12 cellular contexts compared by ENCODE assay signal in the genomic region with DNA sequence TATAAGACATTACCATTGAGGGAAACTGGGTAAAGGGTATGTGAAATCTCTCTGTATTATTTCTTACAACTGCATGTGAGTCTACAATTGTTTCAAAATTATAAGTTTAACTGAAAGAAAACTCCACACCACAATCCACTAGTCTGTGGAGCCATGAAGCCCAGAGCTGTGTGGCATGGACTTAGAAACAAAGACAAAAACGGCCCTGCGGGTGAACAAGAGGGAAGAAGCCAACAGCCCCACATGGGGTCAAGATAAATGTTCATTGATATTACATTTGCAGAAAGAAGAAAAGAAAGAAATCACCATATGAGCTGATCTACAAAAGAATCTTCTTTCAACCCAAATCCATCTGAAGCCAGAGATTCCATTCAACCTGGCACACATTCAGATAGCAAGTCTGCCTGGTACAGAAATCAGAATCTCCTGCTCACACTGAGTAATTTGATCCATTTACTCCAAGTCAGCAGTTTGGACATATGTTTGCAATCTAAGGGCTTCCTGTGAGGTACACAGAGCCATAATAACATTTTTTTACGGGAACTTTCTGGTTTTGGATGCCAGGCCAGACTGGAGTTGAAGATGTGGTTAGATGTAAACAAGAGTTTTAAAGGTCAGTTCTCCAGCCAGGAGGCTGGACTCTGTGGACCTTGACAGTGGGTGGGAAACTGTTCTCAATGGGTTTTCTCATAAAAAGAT. TPM values are rescaled to one million over a fixed set of nuclear protein-coding genes. Genes with fewer than 3 reads are reported as not detected.
DNase-seq lines count a peak whose midpoint lies in the region; ATAC-seq and TF ChIP-seq lines count a peak whose summit lies in the region.
"Had no signal": no experiment of that assay in that cellular context is flagged by ENCODE, and none has a peak within 500 bp of the region (broad histone marks: within the 10 kb centered on the region; RNA-seq: fewer than 3 reads in every experiment).

No MANE protein-coding gene starts in this region.

- H3K9me3 Mint-ChIP-seq in T-helper 2 cell treated with Interferon-gamma antibody and Interleukin-4, amounts not matched to agents 5 μg/mL and 100 μg/mL, for 36 hours, result no peaks in the 10 kb centered on the region
- peaks cover 0 to 2% (median 0%) of the 10 kb centered on the region in 6 donors for H3K9me3 Mint-ChIP-seq in immature natural killer cell
- H3K9me3 Mint-ChIP-seq: activated T-helper 1 cell treated with anti-CD3 and anti-CD28 coated beads, Interleukin-12 subunit alpha, Interleukin-12 subunit beta, Interleukin-2, Interleukin-4 antibody, amounts not matched to agents 30 ng/mL and 10 ng/mL and 1 ng/mL, durations not matched to agents 14 hours and 24 hours and 36 hours had no signal

- no peaks in the 10 kb centered on the region for H3K27me3 ChIP-seq in prostate gland (replicated peaks; ENCODE audit: insufficient read depth)
- H3K27me3 ChIP-seq: dorsolateral prefrontal cortex, neutrophil had no signal

- no peak overlapping the region for H3K27ac Mint-ChIP-seq in T-helper 2 cell treated with Interferon-gamma antibody and Interleukin-4, amounts not matched to agents 5 μg/mL and 100 μg/mL, for 36 hours
- no peak overlapping the region for H3K27ac Mint-ChIP-seq in immature natural killer cell
- H3K27ac Mint-ChIP-seq: activated T-helper 1 cell treated with anti-CD3 and anti-CD28 coated beads, Interleukin-12 subunit alpha, Interleukin-12 subunit beta, Interleukin-2, Interleukin-4 antibody, amounts not matched to agents 30 ng/mL and 10 ng/mL and 1 ng/mL, durations not matched to agents 14 hours and 24 hours and 36 hours had no signal

- H3K27me3 Mint-ChIP-seq in T-helper 2 cell treated with Interferon-gamma antibody and Interleukin-4, amounts not matched to agents 5 μg/mL and 100 μg/mL, for 36 hours (ENCODE audit: low read depth), result peaks cover 4% of the 10 kb centered on the region
- peaks cover 1 to 4% (median 2%) of the 10 kb centered on the region in 3 donors for H3K27me3 Mint-ChIP-seq in immature natural killer cell (ENCODE audit: low read depth in 3 of 3)

- no peak for TF ChIP-seq CTCF in prostate gland (IDR thresholded peaks at IDR 0.05)

- no peaks in the 10 kb centered on the region for H3K36me3 Mint-ChIP-seq in T-helper 2 cell treated with Interferon-gamma antibody and Interleukin-4, amounts not matched to agents 5 μg/mL and 100 μg/mL, for 36 hours (ENCODE audit: low read depth)
- H3K36me3 Mint-ChIP-seq in immature natural killer cell, result no peaks in the 10 kb centered on the region

- H3K27ac ChIP-seq in prostate gland, result peak overlapping the region in 1 of 2 donors; percentile 53
- H3K27ac ChIP-seq: dorsolateral prefrontal cortex, KMS-11, neutrophil had no signal

- whole genome bisulfite sequencing in prostate gland, result 39% methylated on average over 3 of the region's 3 CpGs

- H3K4me3 Mint-ChIP-seq in T-helper 2 cell treated with Interferon-gamma antibody and Interleukin-4, amounts not matched to agents 5 μg/mL and 100 μg/mL, for 36 hours, result no peak overlapping the region
- no peak overlapping the region for H3K4me3 Mint-ChIP-seq in immature natural killer cell
- H3K4me3 Mint-ChIP-seq: activated T-helper 1 cell treated with anti-CD3 and anti-CD28 coated beads, Interleukin-12 subunit alpha, Interleukin-12 subunit beta, Interleukin-2, Interleukin-4 antibody, amounts not matched to agents 30 ng/mL and 10 ng/mL and 1 ng/mL, durations not matched to agents 14 hours and 24 hours and 36 hours had no signal

- no peaks in the 10 kb centered on the region for H3K4me1 Mint-ChIP-seq in T-helper 2 cell treated with Interferon-gamma antibody and Interleukin-4, amounts not matched to agents 5 μg/mL and 100 μg/mL, for 36 hours (ENCODE audit: low read depth)
- H3K4me1 Mint-ChIP-seq in immature natural killer cell, result no peaks in the 10 kb centered on the region

- no peak overlapping the region for H3K4me3 ChIP-seq in prostate gland
- H3K4me3 ChIP-seq: dorsolateral prefrontal cortex had no signal

- DNase-seq in EH (ENCODE audit: low read depth) (peak; percentile 82), NCI-H146 (lab: John Stamatoyannopoulos, UW) (peak; percentile 11), dedifferentiated amniotic fluid mesenchymal stem cell (ENCODE audit: extremely low spot score) (peak; percentile 94), prostate gland (ENCODE audit: low spot score) (peak; percentile 46), COR-L47 (lab: John Stamatoyannopoulos, UW) (no peak), immature natural killer cell (no peak)
- no peak for DNase-seq in T-helper 2 cell treated with Interferon-gamma antibody and Interleukin-4, amounts not matched to agents 5 μg/mL and 100 μg/mL, for 36 hours (ENCODE audit: low spot score)
- DNase-seq: dorsolateral prefrontal cortex had no signal

- no peak for ATAC-seq in HG03442 (IDR thresholded peaks at IDR 0.05; ENCODE audit: unreplicated experiment)

- H3K36me3 ChIP-seq in prostate gland, result no peaks in the 10 kb centered on the region
- H3K36me3 ChIP-seq: neutrophil had no signal

- peaks cover 4% of the 10 kb centered on the region for H3K4me1 ChIP-seq in prostate gland (replicated peaks)

- no peaks in the 10 kb centered on the region for H3K9me3 ChIP-seq in prostate gland
- H3K9me3 ChIP-seq: neutrophil had no signal

- TF ChIP-seq POLR2A in prostate gland (IDR thresholded peaks at IDR 0.05), result no peak

- intact Hi-C loops in prostate gland (cut with DNase I), result no loop called here

RNA-seq across cellular contexts. Expression of a gene that starts 18.0 kb away (rescaled TPM):
- total RNA-seq in prostate gland, result 1 to 10 TPM; 1.0 to 4.1 TPM
- not detected for polyA plus RNA-seq in immature natural killer cell
- total RNA-seq: activated T-helper 1 cell treated with anti-CD3 and anti-CD28 coated beads, Interleukin-12 subunit alpha, Interleukin-12 subunit beta, Interleukin-2, Interleukin-4 antibody, amounts not matched to agents 30 ng/mL and 10 ng/mL and 1 ng/mL, durations not matched to agents 14 hours and 24 hours and 36 hours had no signal

Comparison
In these comparisons a context has a peak if more than half of its experiments do, and no peak if none do; other contexts are left out.
1. DNase-seq: peak in EH (single experiment), NCI-H146 (single experiment), dedifferentiated amniotic fluid mesenchymal stem cell (single experiment) and prostate gland (single experiment); none in COR-L47 (single experiment), T-helper 2 cell treated with Interferon-gamma antibody and Interleukin-4, amounts not matched to agents 5 μg/mL and 100 μg/mL, for 36 hours (single experiment) and immature natural killer cell (0 of 3).